Comparison of ENCODE assay signal across 8 cellular contexts in genomic region chr13:109700176-109700575, GRCh38.
A peak's percentile ranks its signal among the peaks of the same experiment; 100 is the strongest.
DNase-seq lines count a peak whose midpoint lies in the region; ATAC-seq, FAIRE-seq and TF ChIP-seq lines count a peak whose summit lies in the region.

No MANE protein-coding gene starts in this region.

- DNase-seq in GF-D8 (lab: John Stamatoyannopoulos, UW), result peak; percentile 99
- DNase-seq in NCI-H226, result peak; percentile 83
- DNase-seq in body of pancreas, result peak in 3 of 4 donors; percentile 28 to 67 (median 40)
- peak; percentile 81 for DNase-seq in kidney tubule cell (ENCODE audit: low spot score)
- no peak for DNase-seq in activated CD8-positive, alpha-beta memory T cell treated with anti-CD3 and anti-CD28 coated beads, Interleukin-2, amount 50 U/mL, for 48 hours
- no peak for DNase-seq in GM12892 (ENCODE audit: insufficient read length)
- no peak for DNase-seq in activated T-cell treated with anti-CD3 and anti-CD28 coated beads for 4 hours

- no peak for FAIRE-seq in GM12892 (lab: Jason Lieb, UNC)

- WGBS in body of pancreas, 2 donors, result 29 to 46% methylated on average over 3 of the region's 3 CpGs

- ATAC-seq in body of pancreas (no peak), GM18498 (IDR thresholded peaks at IDR 0.05; ENCODE audit: unreplicated experiment) (no peak)

- H3K4me3 ChIP-seq in body of pancreas, result no peak overlapping the region

- H3K4me1 ChIP-seq in body of pancreas, result no peaks in the 10 kb centered on the region

- peaks cover 0 to 5% of the 10 kb centered on the region in 2 donors for H3K27me3 ChIP-seq in body of pancreas

- peak in 1 of 3 donors; percentile 11 for TF ChIP-seq POLR2A in body of pancreas (IDR thresholded peaks at IDR 0.05)
- no peak for TF ChIP-seq POLR2A in GM12892 (IDR thresholded peaks at IDR 0.05; ENCODE audit: low read depth, low read length)

- no peak overlapping the region for H3K27ac ChIP-seq in body of pancreas

- no peaks in the 10 kb centered on the region for H3K36me3 ChIP-seq in body of pancreas (replicated peaks in 1 of 2; ENCODE audit: insufficient read depth in 1 of 2, low read depth in 2 of 2)

- TF ChIP-seq CTCF in body of pancreas (IDR thresholded peaks at IDR 0.05), result no peak

- no peaks in the 10 kb centered on the region for H3K9me3 ChIP-seq in body of pancreas

- intact Hi-C loops in body of pancreas (cut with DNase I), result no loop called here

Comparison
In these comparisons a context has a peak if more than half of its experiments do, and no peak if none do; other contexts are left out.
1. DNase-seq: peak in GF-D8 (single experiment), NCI-H226 (single experiment), body of pancreas (3 of 4) and kidney tubule cell (single experiment); none in activated CD8-positive, alpha-beta memory T cell treated with anti-CD3 and anti-CD28 coated beads, Interleukin-2, amount 50 U/mL, for 48 hours (single experiment), GM12892 (single experiment) and activated T-cell treated with anti-CD3 and anti-CD28 coated beads for 4 hours (single experiment).